In the genomic region with DNA sequence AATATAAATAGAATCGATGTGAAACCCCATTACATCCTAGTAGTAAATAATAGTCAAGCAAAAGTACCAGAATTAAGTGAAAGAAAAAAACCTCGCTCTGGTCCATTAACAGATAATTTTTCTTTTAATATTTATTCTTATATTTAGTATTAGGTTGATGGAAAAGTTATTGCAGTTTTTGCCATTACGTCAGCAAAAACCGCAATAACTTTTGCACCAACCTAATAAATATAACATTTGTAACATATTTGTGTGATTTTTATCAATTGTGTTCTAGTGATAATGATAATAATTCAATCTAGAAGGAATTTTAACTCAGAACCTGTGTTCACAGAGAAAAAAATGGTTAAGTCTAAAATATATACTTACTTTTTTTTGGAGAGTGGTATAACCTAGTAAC, we compare ENCODE assay signal across 38 cellular contexts. TPM values are rescaled to one million over a fixed set of nuclear protein-coding genes. Genes with fewer than 3 reads are reported as not detected.
"Had no signal": no experiment of that assay in that cellular context is flagged by ENCODE, and none has a peak within 500 bp of the region (broad histone marks: within the 10 kb centered on the region; RNA-seq: fewer than 3 reads in every experiment).

No MANE protein-coding gene starts in this region.

- H3K27ac Mint-ChIP-seq: activated B cell treated with CpG ODN at 0.5 μM for 24 hours; activated CD4-positive, alpha-beta memory T cell treated with anti-CD3 and anti-CD28 coated beads, Interleukin-2, amount 10 ng/mL, durations not matched to agents 7 days and 5 days; activated CD4-positive, alpha-beta T cell treated with anti-CD3 and anti-CD28 coated beads for 36 hours; activated CD4-positive, alpha-beta T cell treated with anti-CD3 and anti-CD28 coated beads, Interleukin-2, amount 10 ng/mL, durations not matched to agents 7 days and 5 days; activated CD8-positive, alpha-beta memory T cell treated with anti-CD3 and anti-CD28 coated beads, Interleukin-2, amount 10 ng/mL, durations not matched to agents 7 days and 5 days; activated CD8-positive, alpha-beta T cell treated with anti-CD3 and anti-CD28 coated beads, Interleukin-2, amount 10 ng/mL, durations not matched to agents 7 days and 5 days; activated naive CD4-positive, alpha-beta T cell treated with anti-CD3 and anti-CD28 coated beads for 36 hours; activated naive CD4-positive, alpha-beta T cell treated with anti-CD3 and anti-CD28 coated beads, Interleukin-2, amount 50 U/mL, for 72 hours; activated naive CD8-positive, alpha-beta T cell treated with anti-CD3 and anti-CD28 coated beads for 36 hours; activated T-cell treated with anti-CD3 and anti-CD28 coated beads, Interleukin-2, amount 50 U/mL, for 72 hours; activated T-helper 1 cell treated with anti-CD3 and anti-CD28 coated beads, Interleukin-12 subunit alpha, Interleukin-12 subunit beta, Interleukin-2, Interleukin-4 antibody, amounts not matched to agents 30 ng/mL and 10 ng/mL and 1 ng/mL, durations not matched to agents 14 hours and 24 hours and 36 hours; activated T-helper 17 cell treated with anti-CD3 and anti-CD28 coated beads, Interleukin-2, amount 50 U/mL, for 72 hours; T-helper 1 cell treated with Interleukin-12 subunit alpha and Interleukin-12 subunit beta and Interleukin-4 antibody, amounts not matched to agents 30 μg/mL and 1 μg/mL, for 36 hours; T-helper 2 cell treated with Interferon-gamma antibody and Interleukin-4, amounts not matched to agents 5 μg/mL and 100 μg/mL, for 36 hours had no signal

- H3K27me3 Mint-ChIP-seq: activated CD4-positive, alpha-beta memory T cell treated with anti-CD3 and anti-CD28 coated beads, Interleukin-2, amount 10 ng/mL, durations not matched to agents 7 days and 5 days; activated CD8-positive, alpha-beta memory T cell treated with anti-CD3 and anti-CD28 coated beads, Interleukin-2, amount 10 ng/mL, durations not matched to agents 7 days and 5 days had no signal

- H3K4me1 Mint-ChIP-seq: activated B cell treated with CpG ODN at 0.5 μM for 24 hours; activated CD4-positive, alpha-beta memory T cell treated with anti-CD3 and anti-CD28 coated beads, Interleukin-2, amount 10 ng/mL, durations not matched to agents 7 days and 5 days; activated CD4-positive, alpha-beta T cell treated with anti-CD3 and anti-CD28 coated beads for 36 hours; activated CD4-positive, alpha-beta T cell treated with anti-CD3 and anti-CD28 coated beads, Interleukin-2, amount 10 ng/mL, durations not matched to agents 7 days and 5 days; activated CD8-positive, alpha-beta memory T cell treated with anti-CD3 and anti-CD28 coated beads, Interleukin-2, amount 10 ng/mL, durations not matched to agents 7 days and 5 days; activated naive CD8-positive, alpha-beta T cell treated with anti-CD3 and anti-CD28 coated beads for 36 hours; activated T-helper 17 cell treated with anti-CD3 and anti-CD28 coated beads, Interleukin-2, amount 50 U/mL, for 72 hours had no signal

- FAIRE-seq: astrocyte, TTC549 had no signal

- H3K27ac ChIP-seq: adrenal gland, body of pancreas, brain microvascular endothelial cell, breast epithelium, VCaP had no signal

- H3K4me3 ChIP-seq: adrenal gland, body of pancreas, breast epithelium had no signal

- H3K9me3 Mint-ChIP-seq: activated B cell treated with CpG ODN at 0.5 μM for 24 hours; activated CD4-positive, alpha-beta memory T cell treated with anti-CD3 and anti-CD28 coated beads, Interleukin-2, amount 10 ng/mL, durations not matched to agents 7 days and 5 days; activated CD4-positive, alpha-beta T cell treated with anti-CD3 and anti-CD28 coated beads, Interleukin-2, amount 10 ng/mL, durations not matched to agents 7 days and 5 days; activated naive CD4-positive, alpha-beta T cell treated with anti-CD3 and anti-CD28 coated beads for 36 hours; activated naive CD4-positive, alpha-beta T cell treated with anti-CD3 and anti-CD28 coated beads, Interleukin-2, amount 50 U/mL, for 72 hours; activated naive CD8-positive, alpha-beta T cell treated with anti-CD3 and anti-CD28 coated beads for 36 hours; activated T-cell treated with anti-CD3 and anti-CD28 coated beads, Interleukin-2, amount 50 U/mL, for 4 hours; activated T-cell treated with anti-CD3 and anti-CD28 coated beads, Interleukin-2, amount 50 U/mL, for 72 hours; activated T-helper 1 cell treated with anti-CD3 and anti-CD28 coated beads, Interleukin-12 subunit alpha, Interleukin-12 subunit beta, Interleukin-2, Interleukin-4 antibody, amounts not matched to agents 30 ng/mL and 10 ng/mL and 1 ng/mL, durations not matched to agents 14 hours and 24 hours and 36 hours; activated T-helper 17 cell treated with anti-CD3 and anti-CD28 coated beads, Interleukin-2, amount 50 U/mL, for 72 hours; T-helper 1 cell treated with Interleukin-12 subunit alpha and Interleukin-12 subunit beta and Interleukin-4 antibody, amounts not matched to agents 30 μg/mL and 1 μg/mL, for 36 hours; T-helper 2 cell treated with Interferon-gamma antibody and Interleukin-4, amounts not matched to agents 5 μg/mL and 100 μg/mL, for 36 hours had no signal

- H3K4me1 ChIP-seq: adrenal gland, body of pancreas, breast epithelium had no signal

- DNase-seq: activated B cell treated with CpG ODN at 0.5 μM for 24 hours; activated CD4-positive, alpha-beta memory T cell treated with anti-CD3 and anti-CD28 coated beads, Interleukin-2, amount 10 ng/mL, durations not matched to agents 7 days and 5 days; activated CD4-positive, alpha-beta T cell treated with anti-CD3 and anti-CD28 coated beads for 36 hours; activated CD4-positive, alpha-beta T cell treated with anti-CD3 and anti-CD28 coated beads for 48 hours; activated CD4-positive, alpha-beta T cell treated with anti-CD3 and anti-CD28 coated beads, Interleukin-2, amount 10 ng/mL, durations not matched to agents 7 days and 5 days; activated CD4-positive, alpha-beta T cell treated with anti-CD3 and anti-CD28 coated beads, Interleukin-2, amount 50 U/mL, for 48 hours; activated CD4-positive, CD25-positive, alpha-beta regulatory T cell treated with anti-CD3 and anti-CD28 coated beads, Interleukin-2, amount 50 U/mL, for 72 hours; activated CD8-positive, alpha-beta memory T cell treated with anti-CD3 and anti-CD28 coated beads for 24 hours; activated CD8-positive, alpha-beta memory T cell treated with anti-CD3 and anti-CD28 coated beads, Interleukin-2, amount 10 ng/mL, durations not matched to agents 7 days and 5 days; activated CD8-positive, alpha-beta T cell treated with anti-CD3 and anti-CD28 coated beads, Interleukin-2, amount 10 ng/mL, durations not matched to agents 7 days and 5 days; activated effector memory CD4-positive, alpha-beta T cell treated with anti-CD3 and anti-CD28 coated beads, Interleukin-2, amount 50 U/mL, for 16 hours; activated gamma-delta T cell treated with Interleukin-2 at 50 U/mL for 16 hours; activated naive CD4-positive, alpha-beta T cell; activated naive CD4-positive, alpha-beta T cell treated with anti-CD3 and anti-CD28 coated beads for 36 hours; activated naive CD4-positive, alpha-beta T cell treated with anti-CD3 and anti-CD28 coated beads, Interleukin-2, amount 50 U/mL, for 16 hours; activated naive CD8-positive, alpha-beta T cell treated with anti-CD3 and anti-CD28 coated beads for 36 hours; activated T-cell treated with anti-CD3 and anti-CD28 coated beads for 4 hours; activated T-cell treated with anti-CD3 and anti-CD28 coated beads, Interleukin-2, amount 50 U/mL, for 1 hour; activated T-cell treated with anti-CD3 and anti-CD28 coated beads, Interleukin-2, amount 50 U/mL, for 4 hours; activated T-cell treated with anti-CD3 and anti-CD28 coated beads, Interleukin-2, amount 50 U/mL, for 72 hours; adrenal gland; amniotic stem cell; aorta; body of pancreas; brain microvascular endothelial cell; central memory CD4-positive, alpha-beta T cell; T-helper 1 cell; T-helper 2 cell; T-helper 9 cell had no signal

- H3K9me3 ChIP-seq: adrenal gland, body of pancreas, breast epithelium had no signal

- H3K4me3 Mint-ChIP-seq: activated B cell treated with CpG ODN at 0.5 μM for 24 hours; activated CD4-positive, alpha-beta memory T cell treated with anti-CD3 and anti-CD28 coated beads, Interleukin-2, amount 10 ng/mL, durations not matched to agents 7 days and 5 days; activated CD4-positive, alpha-beta T cell treated with anti-CD3 and anti-CD28 coated beads for 36 hours; activated CD4-positive, alpha-beta T cell treated with anti-CD3 and anti-CD28 coated beads, Interleukin-2, amount 10 ng/mL, durations not matched to agents 7 days and 5 days; activated CD8-positive, alpha-beta memory T cell treated with anti-CD3 and anti-CD28 coated beads, Interleukin-2, amount 10 ng/mL, durations not matched to agents 7 days and 5 days; activated CD8-positive, alpha-beta T cell treated with anti-CD3 and anti-CD28 coated beads, Interleukin-2, amount 10 ng/mL, durations not matched to agents 7 days and 5 days; activated naive CD4-positive, alpha-beta T cell treated with anti-CD3 and anti-CD28 coated beads for 36 hours; activated naive CD8-positive, alpha-beta T cell treated with anti-CD3 and anti-CD28 coated beads for 36 hours; activated T-cell treated with anti-CD3 and anti-CD28 coated beads, Interleukin-2, amount 50 U/mL, for 4 hours; activated T-cell treated with anti-CD3 and anti-CD28 coated beads, Interleukin-2, amount 50 U/mL, for 72 hours; activated T-helper 1 cell treated with anti-CD3 and anti-CD28 coated beads, Interleukin-12 subunit alpha, Interleukin-12 subunit beta, Interleukin-2, Interleukin-4 antibody, amounts not matched to agents 30 ng/mL and 10 ng/mL and 1 ng/mL, durations not matched to agents 14 hours and 24 hours and 36 hours; activated T-helper 17 cell treated with anti-CD3 and anti-CD28 coated beads, Interleukin-2, amount 50 U/mL, for 72 hours; T-helper 1 cell treated with Interleukin-12 subunit alpha and Interleukin-12 subunit beta and Interleukin-4 antibody, amounts not matched to agents 30 μg/mL and 1 μg/mL, for 36 hours; T-helper 2 cell treated with Interferon-gamma antibody and Interleukin-4, amounts not matched to agents 5 μg/mL and 100 μg/mL, for 36 hours had no signal

- H3K36me3 ChIP-seq: adrenal gland, brain microvascular endothelial cell, breast epithelium had no signal

- H3K27me3 ChIP-seq: adrenal gland, body of pancreas, brain microvascular endothelial cell, breast epithelium had no signal

- ATAC-seq: activated CD4-positive, alpha-beta T cell treated with anti-CD3 and anti-CD28 coated beads for 36 hours; activated CD8-positive, alpha-beta memory T cell treated with anti-CD3 and anti-CD28 coated beads, Interleukin-2, amount 10 ng/mL, durations not matched to agents 7 days and 5 days; activated CD8-positive, alpha-beta T cell treated with anti-CD3 and anti-CD28 coated beads, Interleukin-2, amount 10 ng/mL, durations not matched to agents 7 days and 5 days; activated naive CD4-positive, alpha-beta T cell treated with anti-CD3 and anti-CD28 coated beads, Interleukin-2, amount 50 U/mL, for 72 hours; activated T-cell treated with anti-CD3 and anti-CD28 coated beads, Interleukin-2, amount 50 U/mL, for 4 hours; activated T-cell treated with anti-CD3 and anti-CD28 coated beads, Interleukin-2, amount 50 U/mL, for 72 hours; activated T-helper 17 cell treated with anti-CD3 and anti-CD28 coated beads, Interleukin-2, amount 50 U/mL, for 72 hours; body of pancreas had no signal

- H3K36me3 Mint-ChIP-seq: activated CD8-positive, alpha-beta memory T cell treated with anti-CD3 and anti-CD28 coated beads, Interleukin-2, amount 10 ng/mL, durations not matched to agents 7 days and 5 days; activated naive CD4-positive, alpha-beta T cell treated with anti-CD3 and anti-CD28 coated beads, Interleukin-2, amount 50 U/mL, for 72 hours; activated naive CD8-positive, alpha-beta T cell treated with anti-CD3 and anti-CD28 coated beads for 36 hours had no signal

RNA-seq across cellular contexts. Expression of gene RORB, which starts 16.1 kb away (rescaled TPM):
- total RNA-seq: activated B cell treated with CpG ODN at 0.5 μM for 24 hours; activated CD4-positive, alpha-beta T cell treated with anti-CD3 and anti-CD28 coated beads, Interleukin-2, amount 10 ng/mL, durations not matched to agents 7 days and 5 days; activated naive CD4-positive, alpha-beta T cell treated with anti-CD3 and anti-CD28 coated beads, Interleukin-2, amount 50 U/mL, for 72 hours; activated T-helper 17 cell treated with anti-CD3 and anti-CD28 coated beads, Interleukin-2, amount 50 U/mL, for 72 hours had no signal
